31 cellular contexts compared by ENCODE assay signal in genomic region chr12:45468751-45469615, GRCh38.
A peak's percentile ranks its signal among the peaks of the same experiment; 100 is the strongest.
DNase-seq lines count a peak whose midpoint lies in the region; ATAC-seq and TF ChIP-seq lines count a peak whose summit lies in the region.
"Had no signal": no experiment of that assay in that cellular context is flagged by ENCODE, and none has a peak within 500 bp of the region (broad histone marks: within the 10 kb centered on the region; RNA-seq: fewer than 3 reads in every experiment).

No MANE protein-coding gene starts in this region.

- no peaks in the 10 kb centered on the region for H3K36me3 Mint-ChIP-seq in CD8-positive, alpha-beta T cell
- H3K36me3 Mint-ChIP-seq in immature natural killer cell: peaks cover 0 to 8% (median 0%) of the 10 kb centered on the region in 3 donors
- H3K36me3 Mint-ChIP-seq: CD4-positive, CD25-positive, alpha-beta regulatory T cell had no signal

- POLR2A ChIA-PET in CD8-positive, alpha-beta T cell (lab: Charles Lee): no interaction called here

- intact Hi-C loops in CD8-positive, alpha-beta T cell (cut with DNase I, micrococcal nuclease): no loop called here

- H3K27ac Mint-ChIP-seq in CD8-positive, alpha-beta T cell: no peak overlapping the region
- H3K27ac Mint-ChIP-seq in immature natural killer cell: peak overlapping the region in 2 of 6 donors; percentile 68 to 78
- H3K27ac Mint-ChIP-seq: activated T-cell treated with anti-CD3 and anti-CD28 coated beads, Interleukin-2, amount 50 U/mL, for 24 hours; CD4-positive, CD25-positive, alpha-beta regulatory T cell had no signal

- no peak for ATAC-seq in CD8-positive, alpha-beta T cell
- ATAC-seq: A549, PC-3, Right ventricle myocardium inferior, upper lobe of right lung had no signal

- no peak overlapping the region for H3K4me3 ChIP-seq in CD8-positive, alpha-beta T cell (ENCODE audit: low read depth, low read length)
- H3K4me3 ChIP-seq: A549, ascending aorta, HAP-1, ovary, skin epidermis, suprapubic skin, upper lobe of right lung had no signal

- no peaks in the 10 kb centered on the region for H3K27me3 ChIP-seq in CD8-positive, alpha-beta T cell (ENCODE audit: insufficient read depth, low read length)
- H3K27me3 ChIP-seq: ascending aorta, ovary, suprapubic skin, upper lobe of right lung had no signal

- no peaks in the 10 kb centered on the region for H3K36me3 ChIP-seq in CD8-positive, alpha-beta T cell (ENCODE audit: insufficient read depth, low read length)
- H3K36me3 ChIP-seq: ascending aorta, HAP-1, ovary, suprapubic skin, upper lobe of right lung had no signal

- no peaks in the 10 kb centered on the region for H3K9me3 ChIP-seq in CD8-positive, alpha-beta T cell (ENCODE audit: low read length)
- H3K9me3 ChIP-seq: A549, ascending aorta, HAP-1, ovary, suprapubic skin, upper lobe of right lung had no signal

- no peaks in the 10 kb centered on the region for H3K27me3 Mint-ChIP-seq in CD8-positive, alpha-beta T cell (ENCODE audit: low read depth)
- peaks cover 0 to 3% (median 0%) of the 10 kb centered on the region in 3 donors for H3K27me3 Mint-ChIP-seq in immature natural killer cell (ENCODE audit: low read depth in 3 of 3)

- H3K4me1 ChIP-seq in CD8-positive, alpha-beta T cell (ENCODE audit: insufficient read depth, low read length): peaks cover 16% of the 10 kb centered on the region
- H3K4me1 ChIP-seq: A549, ascending aorta, suprapubic skin, upper lobe of right lung had no signal

- no peak overlapping the region for H3K27ac ChIP-seq in CD8-positive, alpha-beta T cell (ENCODE audit: low read depth, low read length)
- H3K27ac ChIP-seq: A549, ascending aorta, epithelial cell of prostate, ovary, skin epidermis, suprapubic skin, upper lobe of right lung had no signal

- peaks cover 26% of the 10 kb centered on the region for H3K4me1 Mint-ChIP-seq in CD8-positive, alpha-beta T cell (ENCODE audit: low read depth)
- H3K4me1 Mint-ChIP-seq in immature natural killer cell: peaks cover 39 to 41% of the 10 kb centered on the region in 2 donors
- H3K4me1 Mint-ChIP-seq: CD4-positive, CD25-positive, alpha-beta regulatory T cell; neural crest cell had no signal

- DNase-seq in NCI-H510A (lab: John Stamatoyannopoulos, UW): peak; percentile 24
- no peak for DNase-seq in NCI-H510A treated with DMSO at 0.1 percent for 48 hours (lab: John Stamatoyannopoulos, UW)
- DNase-seq in CD8-positive, alpha-beta T cell: no peak
- DNase-seq in LHCN-M2 (ENCODE audit: low read depth): peak; percentile 17
- DNase-seq in immature natural killer cell: no peak
- no peak for DNase-seq in stimulated activated CD4-positive, alpha-beta T cell treated with anti-CD3 and anti-CD28 coated beads, Interleukin-12 subunit alpha, Interleukin-12 subunit beta, amount 100 ng/mL, for 4 hours
- DNase-seq in SW 1271 (lab: John Stamatoyannopoulos, UW): no peak
- no peak for DNase-seq in SK-N-DZ (ENCODE audit: low spot score)
- DNase-seq: activated CD4-positive, alpha-beta T cell treated with anti-CD3 and anti-CD28 coated beads, Interleukin-2, amount 50 U/mL, for 1 hour; activated gamma-delta T cell; activated T-cell treated with anti-CD3 and anti-CD28 coated beads, Interleukin-2, amount 50 U/mL, for 24 hours; CD4-positive, CD25-positive, alpha-beta regulatory T cell; effector CD8-positive, alpha-beta T cell; EL; KBM-7; mammary epithelial cell; MM.1S; NCI-H2081 treated with DMSO at 0.1 percent for 48 hours; NCI-H345; ovary; PC-3; T1000; upper lobe of right lung had no signal

- TF ChIP-seq CTCF in CD8-positive, alpha-beta T cell (IDR thresholded peaks at IDR 0.05): no peak

- CTCF ChIA-PET in CD8-positive, alpha-beta T cell (lab: Charles Lee): no interaction called here

- H3K9me3 Mint-ChIP-seq in CD8-positive, alpha-beta T cell: no peaks in the 10 kb centered on the region
- no peaks in the 10 kb centered on the region for H3K9me3 Mint-ChIP-seq in immature natural killer cell
- H3K9me3 Mint-ChIP-seq: activated T-cell treated with anti-CD3 and anti-CD28 coated beads, Interleukin-2, amount 50 U/mL, for 24 hours had no signal

- peak overlapping the region; percentile 41 for H3K4me3 Mint-ChIP-seq in CD8-positive, alpha-beta T cell
- peak overlapping the region; percentile 77 to 84 (median 79) for H3K4me3 Mint-ChIP-seq in immature natural killer cell
- H3K4me3 Mint-ChIP-seq: activated T-cell treated with anti-CD3 and anti-CD28 coated beads, Interleukin-2, amount 50 U/mL, for 24 hours; CD4-positive, CD25-positive, alpha-beta regulatory T cell; neural crest cell had no signal

Comparison
In these comparisons a context has a peak if more than half of its experiments do, and no peak if none do; other contexts are left out.
1. DNase-seq: peak in NCI-H510A (single experiment) and LHCN-M2 (single experiment); none in NCI-H510A treated with DMSO at 0.1 percent for 48 hours (single experiment), CD8-positive, alpha-beta T cell (0 of 7), immature natural killer cell (0 of 3), stimulated activated CD4-positive, alpha-beta T cell treated with anti-CD3 and anti-CD28 coated beads, Interleukin-12 subunit alpha, Interleukin-12 subunit beta, amount 100 ng/mL, for 4 hours (single experiment), SW 1271 (0 of 2) and SK-N-DZ (single experiment).